Comparison of ENCODE assay signal across 22 cellular contexts in the genomic region with DNA sequence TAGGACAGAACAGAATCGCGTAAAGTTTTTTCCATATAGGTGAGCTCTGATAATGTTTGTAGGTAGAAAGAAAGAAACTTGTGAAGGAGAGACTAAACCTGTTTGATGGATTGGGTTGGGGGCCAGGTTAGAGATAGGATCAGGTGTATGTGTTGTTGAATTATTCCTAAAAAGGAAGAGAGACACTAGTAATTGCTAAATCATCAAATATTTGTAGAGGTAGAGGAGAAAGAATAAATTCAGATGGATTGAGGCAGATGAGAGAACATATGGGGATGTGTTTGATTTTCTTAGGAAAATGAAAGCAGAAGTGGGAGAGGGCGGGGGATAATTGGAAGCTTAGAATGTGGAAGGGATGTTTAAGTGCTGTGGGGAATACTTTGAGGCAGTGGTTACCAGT.
"Had no signal": no experiment of that assay in that cellular context is flagged by ENCODE, and none has a peak within 500 bp of the region (broad histone marks: within the 10 kb centered on the region; RNA-seq: fewer than 3 reads in every experiment).

No MANE protein-coding gene starts in this region.

- DNase-seq: activated CD4-positive, alpha-beta T cell treated with anti-CD3 and anti-CD28 coated beads for 4 hours; activated CD4-positive, alpha-beta T cell treated with anti-CD3 and anti-CD28 coated beads, Interleukin-2, amount 50 U/mL, for 48 hours; activated CD8-positive, alpha-beta memory T cell treated with anti-CD3 and anti-CD28 coated beads, Interleukin-2, amount 10 ng/mL, durations not matched to agents 7 days and 5 days; activated effector memory CD4-positive, alpha-beta T cell treated with anti-CD3 and anti-CD28 coated beads, Interleukin-2, amount 50 U/mL, for 16 hours; activated naive CD4-positive, alpha-beta T cell treated with Interleukin-2 at 50 U/mL for 16 hours; activated naive CD8-positive, alpha-beta T cell treated with anti-CD3 and anti-CD28 coated beads, Interleukin-2, amount 50 U/mL, for 24 hours; activated T-cell treated with anti-CD3 and anti-CD28 coated beads, Interleukin-2, amount 50 U/mL, for 4 hours; amniotic stem cell; NCI-H1092; NCI-H1417; NCI-H1694 treated with DMSO at 0.1 percent for 48 hours; NCI-H2029 treated with DMSO at 0.1 percent for 48 hours; NCI-H345; NCI-H510A; PC-9; RPMI8226; T-helper 1 cell had no signal

- H3K4me2 ChIP-seq: PC-9 had no signal

- ATAC-seq: activated CD4-positive, CD25-positive, alpha-beta regulatory T cell treated with anti-CD3 and anti-CD28 coated beads, Interleukin-2, amount 50 U/mL, for 24 hours; activated CD8-positive, alpha-beta memory T cell treated with anti-CD3 and anti-CD28 coated beads, Interleukin-2, amount 10 ng/mL, durations not matched to agents 7 days and 5 days; activated naive CD4-positive, alpha-beta T cell treated with anti-CD3 and anti-CD28 coated beads, Interleukin-2, amount 50 U/mL, for 72 hours; activated naive CD8-positive, alpha-beta T cell treated with anti-CD3 and anti-CD28 coated beads, Interleukin-2, amount 50 U/mL, for 24 hours; activated T-cell treated with anti-CD3 and anti-CD28 coated beads, Interleukin-2, amount 50 U/mL, for 4 hours; Right ventricle myocardium inferior had no signal

- H3K27ac ChIP-seq: PC-9, SK-N-MC had no signal

- H2AFZ ChIP-seq: PC-9 had no signal

- H3K4me3 ChIP-seq: PC-9, SK-N-MC had no signal

- FAIRE-seq: astrocyte had no signal
